Comparison of ENCODE assay signal across 1 cellular context in genomic region chr6:151320140-151320539, GRCh38.
TF ChIP-seq lines count a peak whose summit lies in the region.

No MANE protein-coding gene starts in this region.

TF ChIP-seq in H1, 55 proteins besides CTCF, POLR2A, EP300 and RAD21 (continued from another document):
- no peak for TF ChIP-seq MAX (IDR thresholded peaks at IDR 0.05)
